Comparison of ENCODE assay signal across 22 cellular contexts in the genomic region with DNA sequence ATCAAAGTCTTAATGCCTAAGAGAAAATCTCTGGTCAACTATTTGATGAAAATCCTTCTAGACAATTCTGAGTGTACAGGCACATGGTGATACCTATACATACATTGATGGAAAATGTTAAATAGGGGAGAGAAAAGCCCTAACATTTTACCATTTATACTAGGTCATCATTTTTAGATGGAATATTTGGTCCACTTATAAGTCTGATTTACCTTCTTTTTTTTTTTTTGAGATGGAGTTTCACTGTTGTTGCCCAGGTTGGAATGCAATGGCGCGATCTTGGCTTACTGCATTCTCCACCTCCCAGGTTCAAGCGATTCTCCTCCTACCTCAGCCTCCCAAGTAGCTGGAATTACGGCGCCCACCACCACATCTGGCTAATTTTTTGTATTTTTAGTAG.
"Had no signal": no experiment of that assay in that cellular context is flagged by ENCODE, and none has a peak within 500 bp of the region (broad histone marks: within the 10 kb centered on the region; RNA-seq: fewer than 3 reads in every experiment).

No MANE protein-coding gene starts in this region.

- H3K4me3 ChIP-seq: coronary artery, dorsolateral prefrontal cortex, esophagus muscularis mucosa, gastroesophageal sphincter, heart left ventricle, hepatocyte, left lung, lower lobe of right lung, mucosa of descending colon had no signal

- H3K4me2 ChIP-seq: hepatocyte had no signal

- H3K9me3 ChIP-seq: esophagus muscularis mucosa, gastroesophageal sphincter, heart left ventricle, left lung, lower lobe of right lung, mucosa of descending colon had no signal

- H2AFZ ChIP-seq: hepatocyte had no signal

- DNase-seq: dermis blood vessel endothelial cell; dorsolateral prefrontal cortex; effector CD4-positive, alpha-beta T cell; effector memory CD4-positive, alpha-beta T cell; foreskin keratinocyte; heart left ventricle; hypothalamus; left cardiac atrium; left lung; left ventricle myocardium superior; lower lobe of right lung; mesenchymal stem cell; mucosa of descending colon; naive B cell had no signal

- H3K4me3 Mint-ChIP-seq: mesothelial cell of epicardium had no signal

- H3K27ac ChIP-seq: coronary artery, dorsolateral prefrontal cortex, esophagus muscularis mucosa, foreskin keratinocyte, gastroesophageal sphincter, heart left ventricle, hepatocyte, left lung, lower lobe of right lung had no signal

- H3K4me1 Mint-ChIP-seq: naive B cell had no signal

- H3K9me3 Mint-ChIP-seq: mesothelial cell of epicardium, naive B cell had no signal

- H3K27me3 Mint-ChIP-seq: naive B cell had no signal

- H3K27me3 ChIP-seq: dorsolateral prefrontal cortex, esophagus muscularis mucosa, foreskin keratinocyte, gastroesophageal sphincter, heart left ventricle, hepatocyte, left lung had no signal

- H3K36me3 Mint-ChIP-seq: naive B cell had no signal

- H3K4me1 ChIP-seq: foreskin keratinocyte, left lung, lower lobe of right lung had no signal

- H3K79me2 ChIP-seq: hepatocyte had no signal

- FAIRE-seq: endothelial cell of umbilical vein, frontal cortex, keratinocyte had no signal

- ATAC-seq: foreskin keratinocyte, gastroesophageal sphincter, heart left ventricle, left cardiac atrium, left lung, left ventricle myocardium superior, lower lobe of right lung, mucosa of descending colon had no signal

- H3K27ac Mint-ChIP-seq: mesothelial cell of epicardium, naive B cell had no signal
